Comparison of ENCODE assay signal across 23 cellular contexts in the genomic region with DNA sequence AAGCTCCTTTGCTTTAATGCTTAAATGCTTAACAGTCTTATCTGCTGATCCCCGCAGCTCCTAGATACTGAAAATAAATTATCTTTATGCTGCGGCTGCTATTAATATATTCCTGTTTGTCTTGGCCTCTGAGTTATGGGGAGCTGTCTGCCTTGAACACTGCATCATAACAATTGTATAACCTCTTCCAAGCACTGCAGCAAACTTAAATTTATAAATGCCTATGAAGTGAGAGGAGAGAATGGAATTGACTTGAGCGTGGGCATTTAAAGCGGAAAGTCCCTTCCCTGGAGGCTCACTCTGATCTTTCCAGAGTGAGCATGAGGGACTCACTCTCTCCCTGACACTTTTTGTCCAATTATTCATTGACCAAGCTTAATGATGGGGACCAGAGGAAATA. TPM values are rescaled to one million over a fixed set of nuclear protein-coding genes. Genes with fewer than 3 reads are reported as not detected.
DNase-seq lines count a peak whose midpoint lies in the region; ATAC-seq and TF ChIP-seq lines count a peak whose summit lies in the region.
"Had no signal": no experiment of that assay in that cellular context is flagged by ENCODE, and none has a peak within 500 bp of the region (broad histone marks: within the 10 kb centered on the region; RNA-seq: fewer than 3 reads in every experiment).

No MANE protein-coding gene starts in this region.

- no peak for ATAC-seq in activated CD4-positive, alpha-beta T cell treated with anti-CD3 and anti-CD28 coated beads for 36 hours
- ATAC-seq in left lobe of liver, result no peak

- CTCF ChIA-PET in activated CD4-positive, alpha-beta T cell treated with anti-CD3 and anti-CD28 coated beads for 36 hours (lab: Charles Lee), result interaction anchor here (1.0 kb wide), 1 partner anchor 17 kb away, joined by 4 read pairs; no protein-coding TSS in a partner anchor

- H3K4me1 ChIP-seq in left ventricle myocardium inferior, result peaks cover 100% of the 10 kb centered on the region
- peaks cover 0 to 13% of the 10 kb centered on the region in 2 donors for H3K4me1 ChIP-seq in right atrium auricular region
- peaks cover 7% of the 10 kb centered on the region for H3K4me1 ChIP-seq in osteoblast (ENCODE audit: insufficient read depth, low read length)
- H3K4me1 ChIP-seq in neural progenitor cell, result peaks cover 18% of the 10 kb centered on the region
- H3K4me1 ChIP-seq: HAP-1, Peyer's patch had no signal

- no peak for DNase-seq in left ventricle myocardium inferior
- no peak for DNase-seq in right atrium auricular region (ENCODE audit: low spot score)
- DNase-seq in fibroblast of pulmonary artery (ENCODE audit: low read depth), result peak; percentile 4
- DNase-seq in osteoblast (ENCODE audit: insufficient read length, low spot score, missing footprints), result no peak
- no peak for DNase-seq in activated CD4-positive, alpha-beta T cell treated with anti-CD3 and anti-CD28 coated beads for 36 hours
- DNase-seq in stimulated activated CD4-positive, alpha-beta T cell treated with anti-CD3 and anti-CD28 coated beads, Interleukin-12 subunit alpha, Interleukin-12 subunit beta, amount 100 ng/mL, for 4 hours, result no peak
- no peak for DNase-seq in neural progenitor cell (ENCODE audit: low spot score)
- DNase-seq in left lobe of liver (ENCODE audit: low spot score), result no peak
- DNase-seq: CD4-positive, CD25-positive, alpha-beta regulatory T cell; COR-L47; DMS153; GDM1; GM23248; NCI-H1092 treated with DMSO at 0.1 percent for 48 hours; NCI-H146; NCI-H2081; NCI-H2171 treated with DMSO at 0.1 percent for 48 hours; NCI-H446; NCI-H526 treated with DMSO at 0.1 percent for 48 hours; Peyer's patch had no signal

- no peaks in the 10 kb centered on the region for H3K4me1 Mint-ChIP-seq in activated CD4-positive, alpha-beta T cell treated with anti-CD3 and anti-CD28 coated beads for 36 hours
- no peaks in the 10 kb centered on the region for H3K4me1 Mint-ChIP-seq in neural progenitor cell
- H3K4me1 Mint-ChIP-seq: B cell; CD4-positive, CD25-positive, alpha-beta regulatory T cell had no signal

- POLR2A ChIA-PET in activated CD4-positive, alpha-beta T cell treated with anti-CD3 and anti-CD28 coated beads for 36 hours (lab: Charles Lee), result no interaction called here

- no peaks in the 10 kb centered on the region for H4K20me1 ChIP-seq in osteoblast (ENCODE audit: insufficient read depth, low read length)
- H4K20me1 ChIP-seq in neural progenitor cell (ENCODE audit: low read depth), result no peaks in the 10 kb centered on the region

- H3K36me3 ChIP-seq in left ventricle myocardium inferior, result peaks cover 8% of the 10 kb centered on the region
- H3K36me3 ChIP-seq in right atrium auricular region, result peaks cover 9% of the 10 kb centered on the region
- no peaks in the 10 kb centered on the region for H3K36me3 ChIP-seq in osteoblast (ENCODE audit: insufficient read depth, low read length)
- H3K36me3 ChIP-seq in neural progenitor cell, result no peaks in the 10 kb centered on the region
- H3K36me3 ChIP-seq: HAP-1, Peyer's patch had no signal

- peaks cover 4% of the 10 kb centered on the region for H3K27me3 Mint-ChIP-seq in activated CD4-positive, alpha-beta T cell treated with anti-CD3 and anti-CD28 coated beads for 36 hours
- peaks cover 2% of the 10 kb centered on the region for H3K27me3 Mint-ChIP-seq in neural progenitor cell (ENCODE audit: insufficient read depth, low read depth)
- H3K27me3 Mint-ChIP-seq: CD4-positive, CD25-positive, alpha-beta regulatory T cell had no signal

- H3K9me3 ChIP-seq in left ventricle myocardium inferior (replicated peaks), result no peaks in the 10 kb centered on the region
- H3K9me3 ChIP-seq in right atrium auricular region, result no peaks in the 10 kb centered on the region
- no peaks in the 10 kb centered on the region for H3K9me3 ChIP-seq in osteoblast (ENCODE audit: low read depth, low read length)
- H3K9me3 ChIP-seq in neural progenitor cell (ENCODE audit: low read depth), result no peaks in the 10 kb centered on the region
- H3K9me3 ChIP-seq: HAP-1, Peyer's patch had no signal

- H3K27ac Mint-ChIP-seq in activated CD4-positive, alpha-beta T cell treated with anti-CD3 and anti-CD28 coated beads for 36 hours, result no peak overlapping the region
- no peak overlapping the region for H3K27ac Mint-ChIP-seq in neural progenitor cell
- H3K27ac Mint-ChIP-seq: B cell had no signal

- H3K4me2 ChIP-seq in osteoblast (ENCODE audit: insufficient read depth, low read length) (peak overlapping the region; percentile 19), neural progenitor cell (no peak overlapping the region)

- intact Hi-C loops in left ventricle myocardium inferior (cut with micrococcal nuclease), result no loop called here
- intact Hi-C loops in activated CD4-positive, alpha-beta T cell treated with anti-CD3 and anti-CD28 coated beads for 36 hours (cut with DNase I, micrococcal nuclease), result no loop called here

- no peak for TF ChIP-seq CTCF in left ventricle myocardium inferior (IDR thresholded peaks at IDR 0.05; ENCODE audit: borderline replicate concordance)
- no peak for TF ChIP-seq CTCF in right atrium auricular region (IDR thresholded peaks at IDR 0.05)
- TF ChIP-seq CTCF in fibroblast of pulmonary artery (IDR thresholded peaks at IDR 0.05; ENCODE audit: low read length, missing control alignments), result no peak
- TF ChIP-seq CTCF in osteoblast (IDR thresholded peaks at IDR 0.05; ENCODE audit: extremely low read depth, low read depth, low read length), result no peak
- TF ChIP-seq CTCF in neural progenitor cell (IDR thresholded peaks at IDR 0.05), result no peak

- H3F3A ChIP-seq in neural progenitor cell (ENCODE audit: low read depth), result no peaks in the 10 kb centered on the region

- peak overlapping the region; percentile 3 for H3K27ac ChIP-seq in left ventricle myocardium inferior (replicated peaks)
- H3K27ac ChIP-seq in right atrium auricular region, result peak overlapping the region in 1 of 2 donors; percentile 23
- no peak overlapping the region for H3K27ac ChIP-seq in osteoblast (ENCODE audit: low read depth, low read length)
- no peak overlapping the region for H3K27ac ChIP-seq in neural progenitor cell
- H3K27ac ChIP-seq: 22Rv1, GM23248, Peyer's patch had no signal

- H3K4me3 ChIP-seq in left ventricle myocardium inferior (no peak overlapping the region), right atrium auricular region (no peak overlapping the region), fibroblast of pulmonary artery (replicated peaks; ENCODE audit: low read depth, low read length) (no peak overlapping the region), osteoblast (ENCODE audit: insufficient read depth, low read length) (no peak overlapping the region), neural progenitor cell (no peak overlapping the region)
- H3K4me3 ChIP-seq: GM23248, HAP-1, Peyer's patch had no signal

- H3K9ac ChIP-seq in neural progenitor cell, result no peak overlapping the region
- H3K9ac ChIP-seq: GM23248 had no signal

- no peaks in the 10 kb centered on the region for H3K9me3 Mint-ChIP-seq in activated CD4-positive, alpha-beta T cell treated with anti-CD3 and anti-CD28 coated beads for 36 hours (ENCODE audit: low read depth)
- no peaks in the 10 kb centered on the region for H3K9me3 Mint-ChIP-seq in neural progenitor cell
- H3K9me3 Mint-ChIP-seq: CD4-positive, CD25-positive, alpha-beta regulatory T cell had no signal

- H2AFZ ChIP-seq in osteoblast (ENCODE audit: low read length), result no peak overlapping the region
- H2AFZ ChIP-seq in neural progenitor cell (replicated peaks), result no peak overlapping the region
- H2AFZ ChIP-seq: GM23248 had no signal

- no peaks in the 10 kb centered on the region for H3K79me2 ChIP-seq in osteoblast (ENCODE audit: insufficient read depth, low read length)
- H3K79me2 ChIP-seq in neural progenitor cell (ENCODE audit: low read depth), result no peaks in the 10 kb centered on the region

- H3K4me3 Mint-ChIP-seq in activated CD4-positive, alpha-beta T cell treated with anti-CD3 and anti-CD28 coated beads for 36 hours, result no peak overlapping the region
- H3K4me3 Mint-ChIP-seq in neural progenitor cell, result no peak overlapping the region
- H3K4me3 Mint-ChIP-seq: B cell; CD4-positive, CD25-positive, alpha-beta regulatory T cell had no signal

- H3K27me3 ChIP-seq in left ventricle myocardium inferior (ENCODE audit: low read depth), result no peaks in the 10 kb centered on the region
- H3K27me3 ChIP-seq in right atrium auricular region, result no peaks in the 10 kb centered on the region
- H3K27me3 ChIP-seq in osteoblast (ENCODE audit: insufficient read depth, low read length), result peaks cover 83% of the 10 kb centered on the region
- no peaks in the 10 kb centered on the region for H3K27me3 ChIP-seq in neural progenitor cell
- H3K27me3 ChIP-seq: Peyer's patch had no signal

- no peaks in the 10 kb centered on the region for H3K36me3 Mint-ChIP-seq in activated CD4-positive, alpha-beta T cell treated with anti-CD3 and anti-CD28 coated beads for 36 hours (ENCODE audit: low read depth)
- H3K36me3 Mint-ChIP-seq in neural progenitor cell, result no peaks in the 10 kb centered on the region
- H3K36me3 Mint-ChIP-seq: CD4-positive, CD25-positive, alpha-beta regulatory T cell had no signal

RNA-seq across cellular contexts. Expression of a gene that starts 23.1 kb away (rescaled TPM):
- total RNA-seq in left ventricle myocardium inferior (1.7 TPM), right atrium auricular region (1 to 10 TPM; 5.8 to 6.2 TPM), osteoblast (13.0 and 15.3 TPM in 2 replicates), neural progenitor cell (ENCODE audit: low replicate concordance) (20.2 and 25.8 TPM in 2 replicates), left lobe of liver (3.9 TPM)
- 10 to 100 TPM; 14.5 to 16.1 TPM for total RNA-seq in activated CD4-positive, alpha-beta T cell treated with anti-CD3 and anti-CD28 coated beads for 36 hours

RNA-seq across cellular contexts. Expression of a gene that starts 25.4 kb away (rescaled TPM):
- total RNA-seq in left ventricle myocardium inferior (137 TPM), right atrium auricular region (10 to 100 TPM; 83.1 to 93.6 TPM), osteoblast (19.2 and 22.4 TPM in 2 replicates), neural progenitor cell (ENCODE audit: low replicate concordance) (1.2 and 2.7 TPM in 2 replicates), left lobe of liver (0.83 TPM)
- total RNA-seq in activated CD4-positive, alpha-beta T cell treated with anti-CD3 and anti-CD28 coated beads for 36 hours, result under 1 TPM; 0.11 TPM
